In genomic region chr2:191888400-191889166, GRCh38 we compare ENCODE assay signal across 8 cellular contexts. TPM values are rescaled to one million over a fixed set of nuclear protein-coding genes. Genes with fewer than 3 reads are reported as not detected.
"Had no signal": no experiment of that assay in that cellular context is flagged by ENCODE, and none has a peak within 500 bp of the region (broad histone marks: within the 10 kb centered on the region; RNA-seq: fewer than 3 reads in every experiment).

No MANE protein-coding gene starts in this region.

- H3K36me3 ChIP-seq: HAP-1 had no signal

- DNase-seq: GM23248, GOT3, H7, HFFc6 had no signal

- H3K9ac ChIP-seq: GM23248 had no signal

- H3K4me1 ChIP-seq: HAP-1 had no signal

- H3K4me3 ChIP-seq: GM23248, HAP-1 had no signal

- H3K27ac ChIP-seq: GM23248, HL-60 had no signal

- ATAC-seq: HCT116 had no signal

- H3K9me3 ChIP-seq: HAP-1 had no signal

- H2AFZ ChIP-seq: GM23248 had no signal

RNA-seq across cellular contexts. Expression of gene CAVIN2, which starts 41.7 kb away (rescaled TPM):
- total RNA-seq: HT1080 had no signal
